ENCODE assay signal across 11 cellular contexts in the genomic region with DNA sequence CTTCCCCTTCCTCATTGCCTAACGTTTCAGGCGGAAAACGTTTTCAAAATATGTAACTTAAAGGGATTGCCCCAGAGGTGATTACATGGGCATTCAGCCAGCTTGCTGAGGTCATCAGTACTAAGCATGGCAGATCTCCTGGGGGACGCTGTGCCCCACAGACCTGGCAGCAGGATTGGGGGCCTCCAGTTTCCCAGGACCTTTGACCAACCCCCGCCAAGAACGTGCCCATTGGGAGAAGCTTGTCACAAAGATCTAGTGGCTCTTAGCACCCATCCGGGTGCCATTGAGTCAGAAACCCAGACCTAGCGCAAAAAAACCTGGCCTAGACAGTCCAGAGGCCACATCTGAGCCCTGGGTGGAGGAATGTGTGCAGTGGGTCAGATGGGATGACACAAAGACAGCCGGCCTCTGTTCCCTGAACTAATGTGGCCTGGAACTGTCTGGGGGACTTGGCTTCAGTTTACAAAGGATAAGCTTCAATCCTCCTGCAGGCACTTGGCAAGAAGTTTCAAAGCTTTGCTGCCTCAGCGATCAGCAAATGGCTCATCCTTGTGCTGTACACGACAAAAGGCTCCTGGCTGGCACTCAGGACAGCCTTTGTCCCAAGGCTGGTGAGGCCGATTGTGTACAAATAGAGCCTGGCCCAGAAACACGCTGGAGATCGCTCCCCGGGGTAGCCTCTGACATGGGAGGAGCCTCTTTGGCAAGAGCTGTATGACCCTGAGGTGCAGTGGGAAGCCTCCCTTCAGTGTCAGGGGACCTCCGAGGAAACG. TPM values are rescaled to one million over a fixed set of nuclear protein-coding genes. Genes with fewer than 3 reads are reported as not detected.
DNase-seq lines count a peak whose midpoint lies in the region; ATAC-seq, FAIRE-seq and TF ChIP-seq lines count a peak whose summit lies in the region.
"Had no signal": no experiment of that assay in that cellular context is flagged by ENCODE, and none has a peak within 500 bp of the region (broad histone marks: within the 10 kb centered on the region; RNA-seq: fewer than 3 reads in every experiment).

No MANE protein-coding gene starts in this region.

- ATAC-seq in gastrocnemius medialis: peak in 1 of 2 donors; percentile 57

- H3K4me3 ChIP-seq in HUES48 (ENCODE audit: low read depth, low read length): no peak overlapping the region
- H3K4me3 ChIP-seq in bronchial epithelial cell (ENCODE audit: low read depth, low read length): no peak overlapping the region
- H3K4me3 ChIP-seq in gastrocnemius medialis: no peak overlapping the region

- H3K27me3 ChIP-seq in HUES48 (ENCODE audit: control insufficient read depth, insufficient read depth, low read length) (no peaks in the 10 kb centered on the region), bronchial epithelial cell (ENCODE audit: control insufficient read depth, insufficient read depth, low read length) (no peaks in the 10 kb centered on the region), gastrocnemius medialis (peaks cover 0 to 11% (median 0%) of the 10 kb centered on the region in 3 donors)

- TF ChIP-seq POLR2A in gastrocnemius medialis (IDR thresholded peaks at IDR 0.05): no peak

- H3K9me3 ChIP-seq in HUES48 (ENCODE audit: control insufficient read depth, insufficient read depth, low read length) (no peaks in the 10 kb centered on the region), gastrocnemius medialis (no peaks in the 10 kb centered on the region)

- H3K27ac ChIP-seq in HUES48 (ENCODE audit: low read depth, low read length): peak overlapping the region; percentile 20
- H3K27ac ChIP-seq in gastrocnemius medialis: peak overlapping the region; percentile 64 to 80 (median 72)

- no peaks in the 10 kb centered on the region for H3K36me3 ChIP-seq in HUES48 (ENCODE audit: control insufficient read depth, insufficient read depth, low read length)
- H3K36me3 ChIP-seq in bronchial epithelial cell (ENCODE audit: control insufficient read depth, insufficient read depth, low read length): peaks cover 4% of the 10 kb centered on the region
- H3K36me3 ChIP-seq in gastrocnemius medialis: no peaks in the 10 kb centered on the region

- CTCF ChIA-PET in GM10248 (lab: Yijun Ruan, JAX): interaction anchor here (0.9 to 8.2 kb wide), 5 partner anchors 12 to 139 kb away, joined by 3 to 51 read pairs (median 4); no protein-coding TSS in a partner anchor

- H3K9ac ChIP-seq in HUES48 (ENCODE audit: low read depth, low read length): peak overlapping the region; percentile 32; the same call in 1 of the 2 replicates

- POLR2A ChIA-PET in GM10248 (lab: Yijun Ruan, JAX): no interaction called here

- DNase-seq in bronchial epithelial cell (ENCODE audit: low read depth) (peak; percentile 70), kidney tubule cell (ENCODE audit: low spot score) (peak; percentile 41), gastrocnemius medialis (peak in 1 of 2 donors; percentile 44), COR-L47 (lab: John Stamatoyannopoulos, UW) (no peak), GM19240 (ENCODE audit: insufficient read length, low spot score) (no peak), GM10248 (ENCODE audit: extremely low spot score) (no peak)
- no peak for DNase-seq in stimulated activated CD4-positive, alpha-beta T cell treated with anti-CD3 and anti-CD28 coated beads, Interleukin-4, amount 100 ng/mL, for 1 hour
- DNase-seq: DMS153, mesendoderm, NCI-H2029 had no signal

- intact Hi-C loops in gastrocnemius medialis (cut with DNase I; ENCODE audit: low total_unique reads): loop anchor here (2.0 kb wide), 1 partner anchor 18 kb away; no protein-coding TSS in a partner anchor

- no peak for FAIRE-seq in bronchial epithelial cell (lab: Jason Lieb, UNC)

- TF ChIP-seq CTCF in bronchial epithelial cell (IDR thresholded peaks at IDR 0.05; ENCODE audit: insufficient read depth, low read length, severe bottlenecking) (no peak), gastrocnemius medialis (IDR thresholded peaks at IDR 0.05 in 4 of 5, conservative IDR thresholded peaks at IDR 0.05 in 1 of 5) (no peak), GM10248 (IDR thresholded peaks at IDR 0.05; ENCODE audit: control extremely low read depth, extremely low read depth, low read depth, missing control alignments) (no peak)

- H3K4me1 ChIP-seq in HUES48 (ENCODE audit: control insufficient read depth, insufficient read depth, low read length): no peaks in the 10 kb centered on the region
- H3K4me1 ChIP-seq in gastrocnemius medialis: peaks cover 29 to 43% of the 10 kb centered on the region in 2 donors

- in situ Hi-C loops in gastrocnemius medialis (cut with MboI; ENCODE audit: low sequenced_read_pairs in 4 of 4): no loop called here

RNA-seq across cellular contexts. Expression of a gene that starts 9.5 kb away (rescaled TPM):
- total RNA-seq in bronchial epithelial cell (2.9 and 4.1 TPM in 2 replicates), gastrocnemius medialis (under 1 TPM; 0.46 to 1.00 (median 0.84) TPM)

RNA-seq across cellular contexts. Expression of a gene that starts 28.8 kb away (rescaled TPM):
- total RNA-seq in bronchial epithelial cell: not detected in 2 replicates
- total RNA-seq in gastrocnemius medialis: 1 to 10 TPM in 1 of 4 donors, under 1 TPM in 3; 0.10 to 7.9 (median 0.27) TPM

RNA-seq across cellular contexts. Expression of a gene that starts 33.7 kb away (rescaled TPM):
- not detected in 2 replicates for total RNA-seq in bronchial epithelial cell
- total RNA-seq in gastrocnemius medialis: not detected

Comparison
In these comparisons a context has a peak if more than half of its experiments do, and no peak if none do; other contexts are left out.
1. DNase-seq: peak in bronchial epithelial cell (single experiment) and kidney tubule cell (single experiment); none in COR-L47 (single experiment), stimulated activated CD4-positive, alpha-beta T cell treated with anti-CD3 and anti-CD28 coated beads, Interleukin-4, amount 100 ng/mL, for 1 hour (single experiment), GM19240 (single experiment) and GM10248 (single experiment).